In the genomic region with DNA sequence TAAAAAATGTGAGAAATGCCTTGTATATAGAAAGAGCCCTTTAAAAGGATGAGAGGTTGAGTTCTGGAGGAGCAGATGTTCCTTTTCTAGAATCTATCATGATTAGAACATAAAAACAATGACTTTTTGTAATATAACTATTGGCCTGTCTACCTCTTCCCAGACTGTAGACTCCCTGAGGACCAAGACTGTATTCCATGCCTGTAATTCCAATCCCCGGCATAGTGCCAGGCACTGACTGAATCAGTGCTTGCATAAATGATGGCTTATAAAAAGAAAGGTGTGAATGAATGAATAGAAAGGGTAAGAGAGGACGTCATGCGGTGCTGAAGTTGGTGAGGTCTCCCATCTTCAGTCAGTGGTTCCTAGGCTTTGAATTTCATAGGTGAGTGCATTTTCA, we compare ENCODE assay signal across 31 cellular contexts.
"Had no signal": no experiment of that assay in that cellular context is flagged by ENCODE, and none has a peak within 500 bp of the region (broad histone marks: within the 10 kb centered on the region; RNA-seq: fewer than 3 reads in every experiment).

No MANE protein-coding gene starts in this region.

- FAIRE-seq: frontal cortex had no signal

- DNase-seq: activated B cell treated with CpG ODN at 0.5 μM for 24 hours; activated CD4-positive, alpha-beta T cell treated with anti-CD3 and anti-CD28 coated beads for 48 hours; activated CD4-positive, alpha-beta T cell treated with anti-CD3 and anti-CD28 coated beads, Interleukin-2, amount 50 U/mL, for 1 hour; activated CD4-positive, alpha-beta T cell treated with anti-CD3 and anti-CD28 coated beads, Interleukin-2, amount 50 U/mL, for 48 hours; activated CD8-positive, alpha-beta memory T cell treated with anti-CD3 and anti-CD28 coated beads for 24 hours; activated CD8-positive, alpha-beta T cell treated with anti-CD3 and anti-CD28 coated beads for 36 hours; activated effector memory CD4-positive, alpha-beta T cell treated with anti-CD3 and anti-CD28 coated beads, Interleukin-2, amount 50 U/mL, for 16 hours; activated naive CD4-positive, alpha-beta T cell treated with anti-CD3 and anti-CD28 coated beads for 36 hours; activated naive CD8-positive, alpha-beta T cell treated with anti-CD3 and anti-CD28 coated beads for 36 hours; activated naive CD8-positive, alpha-beta T cell treated with anti-CD3 and anti-CD28 coated beads, Interleukin-2, amount 50 U/mL, for 24 hours; activated T-cell treated with anti-CD3 and anti-CD28 coated beads, Interleukin-2, amount 50 U/mL, for 4 hours; adrenal gland; amygdala; aorta; body of pancreas; central memory CD4-positive, alpha-beta T cell; cerebellar nuclear complex; colonic mucosa; effector CD8-positive, alpha-beta T cell; foreskin fibroblast; head of caudate nucleus; T-helper 1 cell; T-helper 17 cell; T1000; WERI-Rb-1 had no signal

- H3K36me3 ChIP-seq: adrenal gland, colonic mucosa, WERI-Rb-1 had no signal

- H3K36me3 Mint-ChIP-seq: activated naive CD4-positive, alpha-beta T cell treated with anti-CD3 and anti-CD28 coated beads, Interleukin-2, amount 50 U/mL, for 24 hours; activated naive CD8-positive, alpha-beta T cell treated with anti-CD3 and anti-CD28 coated beads for 36 hours had no signal

- ATAC-seq: activated CD4-positive, CD25-positive, alpha-beta regulatory T cell treated with anti-CD3 and anti-CD28 coated beads, Interleukin-2, amount 50 U/mL, for 24 hours; activated CD8-positive, alpha-beta T cell treated with anti-CD3 and anti-CD28 coated beads for 36 hours; activated naive CD8-positive, alpha-beta T cell treated with anti-CD3 and anti-CD28 coated beads, Interleukin-2, amount 50 U/mL, for 24 hours; activated T-cell treated with anti-CD3 and anti-CD28 coated beads, Interleukin-2, amount 50 U/mL, for 4 hours; body of pancreas; esophagus mucosa; T-helper 17 cell had no signal

- H3K4me3 Mint-ChIP-seq: activated B cell treated with CpG ODN at 0.5 μM for 24 hours; activated CD8-positive, alpha-beta T cell treated with anti-CD3 and anti-CD28 coated beads for 36 hours; activated naive CD4-positive, alpha-beta T cell treated with anti-CD3 and anti-CD28 coated beads for 36 hours; activated naive CD4-positive, alpha-beta T cell treated with anti-CD3 and anti-CD28 coated beads, Interleukin-2, amount 50 U/mL, for 24 hours; activated naive CD8-positive, alpha-beta T cell treated with anti-CD3 and anti-CD28 coated beads for 36 hours; activated naive CD8-positive, alpha-beta T cell treated with anti-CD3 and anti-CD28 coated beads, Interleukin-2, amount 50 U/mL, for 24 hours; activated T-cell treated with anti-CD3 and anti-CD28 coated beads, Interleukin-2, amount 50 U/mL, for 4 hours; T-helper 17 cell; T-helper 2 cell treated with Interferon-gamma antibody and Interleukin-4, amounts not matched to agents 5 μg/mL and 100 μg/mL, for 36 hours had no signal

- H3K4me3 ChIP-seq: adrenal gland, body of pancreas, colonic mucosa had no signal

- H3K9me3 ChIP-seq: adrenal gland, colonic mucosa had no signal

- H3K4me1 Mint-ChIP-seq: activated B cell treated with CpG ODN at 0.5 μM for 24 hours; activated naive CD4-positive, alpha-beta T cell treated with anti-CD3 and anti-CD28 coated beads, Interleukin-2, amount 50 U/mL, for 24 hours; activated naive CD8-positive, alpha-beta T cell treated with anti-CD3 and anti-CD28 coated beads for 36 hours; activated naive CD8-positive, alpha-beta T cell treated with anti-CD3 and anti-CD28 coated beads, Interleukin-2, amount 50 U/mL, for 24 hours; T-helper 17 cell had no signal

- H3K27me3 Mint-ChIP-seq: activated naive CD8-positive, alpha-beta T cell treated with anti-CD3 and anti-CD28 coated beads for 36 hours; T-helper 17 cell had no signal

- H3K27me3 ChIP-seq: adrenal gland, body of pancreas, colonic mucosa had no signal

- H3K4me1 ChIP-seq: adrenal gland, body of pancreas, colonic mucosa had no signal

- H3K27ac Mint-ChIP-seq: activated B cell treated with CpG ODN at 0.5 μM for 24 hours; activated CD8-positive, alpha-beta T cell treated with anti-CD3 and anti-CD28 coated beads for 36 hours; activated naive CD4-positive, alpha-beta T cell treated with anti-CD3 and anti-CD28 coated beads for 36 hours; activated naive CD4-positive, alpha-beta T cell treated with anti-CD3 and anti-CD28 coated beads, Interleukin-2, amount 50 U/mL, for 24 hours; activated naive CD8-positive, alpha-beta T cell treated with anti-CD3 and anti-CD28 coated beads for 36 hours; activated naive CD8-positive, alpha-beta T cell treated with anti-CD3 and anti-CD28 coated beads, Interleukin-2, amount 50 U/mL, for 24 hours; activated T-helper 2 cell treated with anti-CD3 and anti-CD28 coated beads, Interferon-gamma antibody, Interleukin-2, Interleukin-4, amounts not matched to agents 10 μg/mL and 5 μg/mL and 100 μg/mL, durations not matched to agents 14 hours and 24 hours and 36 hours; T-helper 17 cell; T-helper 2 cell treated with Interferon-gamma antibody and Interleukin-4, amounts not matched to agents 5 μg/mL and 100 μg/mL, for 36 hours had no signal

- H3K9me3 Mint-ChIP-seq: activated naive CD4-positive, alpha-beta T cell treated with anti-CD3 and anti-CD28 coated beads for 36 hours; activated naive CD4-positive, alpha-beta T cell treated with anti-CD3 and anti-CD28 coated beads, Interleukin-2, amount 50 U/mL, for 24 hours; activated naive CD8-positive, alpha-beta T cell treated with anti-CD3 and anti-CD28 coated beads, Interleukin-2, amount 50 U/mL, for 24 hours; activated T-helper 2 cell treated with anti-CD3 and anti-CD28 coated beads, Interferon-gamma antibody, Interleukin-2, Interleukin-4, amounts not matched to agents 10 μg/mL and 5 μg/mL and 100 μg/mL, durations not matched to agents 14 hours and 24 hours and 36 hours; T-helper 2 cell treated with Interferon-gamma antibody and Interleukin-4, amounts not matched to agents 5 μg/mL and 100 μg/mL, for 36 hours had no signal

- H3K27ac ChIP-seq: adrenal gland, body of pancreas, colonic mucosa, WERI-Rb-1 had no signal
